In the genomic region with DNA sequence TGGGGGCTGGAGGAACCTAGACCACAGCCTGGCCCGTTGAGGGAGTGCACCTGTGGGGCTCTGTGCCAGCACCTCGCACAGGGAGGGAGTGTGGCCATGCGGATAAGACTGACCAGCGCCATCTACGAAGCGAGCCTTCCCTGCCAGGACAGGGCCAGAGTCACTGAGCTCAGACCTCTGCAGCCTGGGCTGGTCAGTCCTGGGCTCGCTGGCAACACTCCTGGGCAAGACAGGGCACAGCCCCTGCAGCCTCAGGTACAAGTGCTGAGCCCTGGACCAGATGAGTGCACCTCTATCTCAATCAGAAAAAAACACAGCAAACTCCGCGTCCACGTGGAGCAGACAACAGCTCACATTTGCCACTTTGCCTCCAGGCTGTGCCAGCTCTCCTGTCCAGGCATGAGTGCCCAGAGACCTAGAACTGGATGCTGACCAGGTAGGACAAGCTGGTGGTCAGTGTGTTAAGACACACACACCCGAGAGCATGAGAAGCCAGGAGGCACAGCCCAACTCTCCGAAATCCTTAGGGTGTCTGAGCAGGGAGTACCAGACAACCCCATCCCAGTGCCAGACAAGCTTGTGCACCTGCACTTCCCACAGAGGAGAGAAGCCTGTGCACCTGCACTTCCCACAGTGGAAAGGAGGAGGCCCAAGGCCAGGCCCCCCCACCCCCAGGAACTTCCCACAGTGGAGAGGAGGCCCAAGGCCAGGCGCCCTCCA, we compare ENCODE assay signal across 1 cellular context.
TF ChIP-seq lines count a peak whose summit lies in the region.

No MANE protein-coding gene starts in this region.

TF ChIP-seq in GM12878, 131 proteins besides CTCF, POLR2A, EP300 and RAD21:
- TF ChIP-seq SPI1 (IDR thresholded peaks at IDR 0.05; ENCODE audit: borderline replicate concordance, insufficient read depth, low read depth, low read length), result no peak
- no peak for TF ChIP-seq USF1 (IDR thresholded peaks at IDR 0.05; ENCODE audit: borderline replicate concordance, extremely low read length, insufficient read depth, low read depth, low read length)
- TF ChIP-seq ZNF24 (IDR thresholded peaks at IDR 0.05), result no peak
- TF ChIP-seq ZNF622 (IDR thresholded peaks at IDR 0.05), result no peak
- TF ChIP-seq CHD1 (IDR thresholded peaks at IDR 0.05; ENCODE audit: low read depth, low read length), result no peak
- TF ChIP-seq RUNX3 (IDR thresholded peaks at IDR 0.05; ENCODE audit: low read length), result no peak
- TF ChIP-seq RCOR1 (conservative IDR thresholded peaks at IDR 0.05; ENCODE audit: low read depth, low read length), result no peak
- TF ChIP-seq, protein P1, sequence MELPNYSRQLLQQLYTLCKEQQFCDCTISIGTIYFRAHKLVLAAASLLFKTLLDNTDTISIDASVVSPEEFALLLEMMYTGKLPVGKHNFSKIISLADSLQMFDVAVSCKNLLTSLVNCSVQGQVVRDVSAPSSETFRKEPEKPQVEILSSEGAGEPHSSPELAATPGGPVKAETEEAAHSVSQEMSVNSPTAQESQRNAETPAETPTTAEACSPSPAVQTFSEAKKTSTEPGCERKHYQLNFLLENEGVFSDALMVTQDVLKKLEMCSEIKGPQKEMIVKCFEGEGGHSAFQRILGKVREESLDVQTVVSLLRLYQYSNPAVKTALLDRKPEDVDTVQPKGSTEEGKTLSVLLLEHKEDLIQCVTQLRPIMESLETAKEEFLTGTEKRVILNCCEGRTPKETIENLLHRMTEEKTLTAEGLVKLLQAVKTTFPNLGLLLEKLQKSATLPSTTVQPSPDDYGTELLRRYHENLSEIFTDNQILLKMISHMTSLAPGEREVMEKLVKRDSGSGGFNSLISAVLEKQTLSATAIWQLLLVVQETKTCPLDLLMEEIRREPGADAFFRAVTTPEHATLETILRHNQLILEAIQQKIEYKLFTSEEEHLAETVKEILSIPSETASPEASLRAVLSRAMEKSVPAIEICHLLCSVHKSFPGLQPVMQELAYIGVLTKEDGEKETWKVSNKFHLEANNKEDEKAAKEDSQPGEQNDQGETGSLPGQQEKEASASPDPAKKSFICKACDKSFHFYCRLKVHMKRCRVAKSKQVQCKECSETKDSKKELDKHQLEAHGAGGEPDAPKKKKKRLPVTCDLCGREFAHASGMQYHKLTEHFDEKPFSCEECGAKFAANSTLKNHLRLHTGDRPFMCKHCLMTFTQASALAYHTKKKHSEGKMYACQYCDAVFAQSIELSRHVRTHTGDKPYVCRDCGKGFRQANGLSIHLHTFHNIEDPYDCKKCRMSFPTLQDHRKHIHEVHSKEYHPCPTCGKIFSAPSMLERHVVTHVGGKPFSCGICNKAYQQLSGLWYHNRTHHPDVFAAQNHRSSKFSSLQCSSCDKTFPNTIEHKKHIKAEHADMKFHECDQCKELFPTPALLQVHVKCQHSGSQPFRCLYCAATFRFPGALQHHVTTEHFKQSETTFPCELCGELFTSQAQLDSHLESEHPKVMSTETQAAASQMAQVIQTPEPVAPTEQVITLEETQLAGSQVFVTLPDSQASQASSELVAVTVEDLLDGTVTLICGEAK (IDR thresholded peaks at IDR 0.05; ENCODE audit: borderline replicate concordance), result no peak
- TF ChIP-seq E2F4 (IDR thresholded peaks at IDR 0.05; ENCODE audit: low read depth, low read length), result no peak
- TF ChIP-seq PAX8 (IDR thresholded peaks at IDR 0.05), result no peak
- TF ChIP-seq, protein P2, sequence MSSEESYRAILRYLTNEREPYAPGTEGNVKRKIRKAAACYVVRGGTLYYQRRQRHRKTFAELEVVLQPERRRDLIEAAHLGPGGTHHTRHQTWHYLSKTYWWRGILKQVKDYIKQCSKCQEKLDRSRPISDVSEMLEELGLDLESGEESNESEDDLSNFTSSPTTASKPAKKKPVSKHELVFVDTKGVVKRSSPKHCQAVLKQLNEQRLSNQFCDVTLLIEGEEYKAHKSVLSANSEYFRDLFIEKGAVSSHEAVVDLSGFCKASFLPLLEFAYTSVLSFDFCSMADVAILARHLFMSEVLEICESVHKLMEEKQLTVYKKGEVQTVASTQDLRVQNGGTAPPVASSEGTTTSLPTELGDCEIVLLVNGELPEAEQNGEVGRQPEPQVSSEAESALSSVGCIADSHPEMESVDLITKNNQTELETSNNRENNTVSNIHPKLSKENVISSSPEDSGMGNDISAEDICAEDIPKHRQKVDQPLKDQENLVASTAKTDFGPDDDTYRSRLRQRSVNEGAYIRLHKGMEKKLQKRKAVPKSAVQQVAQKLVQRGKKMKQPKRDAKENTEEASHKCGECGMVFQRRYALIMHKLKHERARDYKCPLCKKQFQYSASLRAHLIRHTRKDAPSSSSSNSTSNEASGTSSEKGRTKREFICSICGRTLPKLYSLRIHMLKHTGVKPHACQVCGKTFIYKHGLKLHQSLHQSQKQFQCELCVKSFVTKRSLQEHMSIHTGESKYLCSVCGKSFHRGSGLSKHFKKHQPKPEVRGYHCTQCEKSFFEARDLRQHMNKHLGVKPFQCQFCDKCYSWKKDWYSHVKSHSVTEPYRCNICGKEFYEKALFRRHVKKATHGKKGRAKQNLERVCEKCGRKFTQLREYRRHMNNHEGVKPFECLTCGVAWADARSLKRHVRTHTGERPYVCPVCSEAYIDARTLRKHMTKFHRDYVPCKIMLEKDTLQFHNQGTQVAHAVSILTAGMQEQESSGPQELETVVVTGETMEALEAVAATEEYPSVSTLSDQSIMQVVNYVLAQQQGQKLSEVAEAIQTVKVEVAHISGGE (CRISPR knock-in tag; IDR thresholded peaks at IDR 0.05), result no peak
- no peak for TF ChIP-seq CEBPZ (IDR thresholded peaks at IDR 0.05; ENCODE audit: low read depth, low read length)
- no peak for TF ChIP-seq STAT1 (conservative IDR thresholded peaks at IDR 0.05)
- no peak for TF ChIP-seq WRNIP1 (IDR thresholded peaks at IDR 0.05; ENCODE audit: borderline replicate concordance, low read depth, low read length)
